ENCODE assay signal across 24 cellular contexts in genomic region chr16:57387598-57388354, GRCh38. TPM values are rescaled to one million over a fixed set of nuclear protein-coding genes. Genes with fewer than 3 reads are reported as not detected.
DNase-seq lines count a peak whose midpoint lies in the region; ATAC-seq lines count a peak whose summit lies in the region.
"Had no signal": no experiment of that assay in that cellular context is flagged by ENCODE, and none has a peak within 500 bp of the region (broad histone marks: within the 10 kb centered on the region; RNA-seq: fewer than 3 reads in every experiment).

No MANE protein-coding gene starts in this region.

- no peak for DNase-seq in activated T-cell treated with anti-CD3 and anti-CD28 coated beads, Interleukin-2, amount 50 U/mL, for 24 hours
- no peak for DNase-seq in activated T-cell treated with anti-CD3 and anti-CD28 coated beads, Interleukin-2, amount 50 U/mL, for 1 hour
- DNase-seq in H7 (peak; percentile 13), T-helper 17 cell (no peak), caudate nucleus (lab: John Stamatoyannopoulos, UW) (no peak), DMS53 (lab: John Stamatoyannopoulos, UW) (no peak)
- DNase-seq in stimulated activated effector memory CD8-positive, alpha-beta T cell treated with anti-CD3 and anti-CD28 coated beads, Interleukin-12 subunit alpha, Interleukin-12 subunit beta, amount 100 ng/mL, for 72 hours (ENCODE audit: low spot score in 2 of 2), result no peak
- DNase-seq: CD8-positive, alpha-beta T cell; effector CD8-positive, alpha-beta T cell; EL; naive thymus-derived CD4-positive, alpha-beta T cell; NCI-H2029 treated with DMSO at 0.1 percent for 48 hours; RPMI8226 had no signal

- no peak overlapping the region for H3K27ac ChIP-seq in caudate nucleus (ENCODE audit: low read depth, low read length)
- H3K27ac ChIP-seq: spleen, VCaP had no signal

- H3K4me1 Mint-ChIP-seq in activated T-cell treated with anti-CD3 and anti-CD28 coated beads, Interleukin-2, amount 50 U/mL, for 24 hours (ENCODE audit: low read depth), result peaks cover 4% of the 10 kb centered on the region
- H3K4me1 Mint-ChIP-seq in T-helper 17 cell, result peaks cover 10% of the 10 kb centered on the region
- H3K4me1 Mint-ChIP-seq in stimulated activated effector memory CD8-positive, alpha-beta T cell treated with anti-CD3 and anti-CD28 coated beads, Interleukin-12 subunit alpha, Interleukin-12 subunit beta, amount 100 ng/mL, for 72 hours, result peaks cover 18% of the 10 kb centered on the region
- H3K4me1 Mint-ChIP-seq: activated naive CD4-positive, alpha-beta T cell treated with anti-CD3 and anti-CD28 coated beads, Interleukin-2, amount 50 U/mL, for 24 hours had no signal

- H3K4me3 ChIP-seq in H7 (ENCODE audit: insufficient read depth, low read depth, low read length), result no peak overlapping the region
- H3K4me3 ChIP-seq: breast epithelium, HAP-1, spleen had no signal

- no peak overlapping the region for H3K4me3 Mint-ChIP-seq in activated T-cell treated with anti-CD3 and anti-CD28 coated beads, Interleukin-2, amount 50 U/mL, for 24 hours
- no peak overlapping the region for H3K4me3 Mint-ChIP-seq in T-helper 17 cell
- peak overlapping the region; percentile 24 for H3K4me3 Mint-ChIP-seq in stimulated activated effector memory CD8-positive, alpha-beta T cell treated with anti-CD3 and anti-CD28 coated beads, Interleukin-12 subunit alpha, Interleukin-12 subunit beta, amount 100 ng/mL, for 72 hours
- H3K4me3 Mint-ChIP-seq: activated naive CD4-positive, alpha-beta T cell treated with anti-CD3 and anti-CD28 coated beads, Interleukin-2, amount 50 U/mL, for 24 hours; CD8-positive, alpha-beta T cell; naive thymus-derived CD4-positive, alpha-beta T cell had no signal

- no peaks in the 10 kb centered on the region for H3K36me3 Mint-ChIP-seq in activated T-cell treated with anti-CD3 and anti-CD28 coated beads, Interleukin-2, amount 50 U/mL, for 24 hours (ENCODE audit: low read depth)
- H3K36me3 Mint-ChIP-seq in T-helper 17 cell (ENCODE audit: low read depth), result no peaks in the 10 kb centered on the region
- H3K36me3 Mint-ChIP-seq in stimulated activated effector memory CD8-positive, alpha-beta T cell treated with anti-CD3 and anti-CD28 coated beads, Interleukin-12 subunit alpha, Interleukin-12 subunit beta, amount 100 ng/mL, for 72 hours, result no peaks in the 10 kb centered on the region
- H3K36me3 Mint-ChIP-seq: activated naive CD4-positive, alpha-beta T cell treated with anti-CD3 and anti-CD28 coated beads, Interleukin-2, amount 50 U/mL, for 24 hours; CD8-positive, alpha-beta T cell; naive thymus-derived CD4-positive, alpha-beta T cell had no signal

- H3K9me3 Mint-ChIP-seq in activated T-cell treated with anti-CD3 and anti-CD28 coated beads, Interleukin-2, amount 50 U/mL, for 24 hours, result no peaks in the 10 kb centered on the region
- H3K9me3 Mint-ChIP-seq in stimulated activated effector memory CD8-positive, alpha-beta T cell treated with anti-CD3 and anti-CD28 coated beads, Interleukin-12 subunit alpha, Interleukin-12 subunit beta, amount 100 ng/mL, for 72 hours, result no peaks in the 10 kb centered on the region
- H3K9me3 Mint-ChIP-seq: activated naive CD4-positive, alpha-beta T cell treated with anti-CD3 and anti-CD28 coated beads, Interleukin-2, amount 50 U/mL, for 24 hours; CD8-positive, alpha-beta T cell; naive thymus-derived CD4-positive, alpha-beta T cell had no signal

- no peaks in the 10 kb centered on the region for H3K9me3 ChIP-seq in T-helper 17 cell (ENCODE audit: control insufficient read depth, low read length, poor library complexity, severe bottlenecking)
- H3K9me3 ChIP-seq: breast epithelium, HAP-1, spleen had no signal

- ATAC-seq in T-helper 17 cell, result no peak
- peak; percentile 63 for ATAC-seq in stimulated activated effector memory CD8-positive, alpha-beta T cell treated with anti-CD3 and anti-CD28 coated beads, Interleukin-12 subunit alpha, Interleukin-12 subunit beta, amount 100 ng/mL, for 72 hours
- no peak for ATAC-seq in GM18858 (IDR thresholded peaks at IDR 0.05; ENCODE audit: unreplicated experiment)
- ATAC-seq: CD8-positive, alpha-beta T cell had no signal

- no peaks in the 10 kb centered on the region for H3K36me3 ChIP-seq in H7 (replicated peaks; ENCODE audit: control insufficient read depth, insufficient read depth, low read length)
- H3K36me3 ChIP-seq: breast epithelium, HAP-1, spleen had no signal

- H3K27me3 Mint-ChIP-seq in activated T-cell treated with anti-CD3 and anti-CD28 coated beads, Interleukin-2, amount 50 U/mL, for 24 hours, result peaks cover 3% of the 10 kb centered on the region
- H3K27me3 Mint-ChIP-seq in T-helper 17 cell, result peaks cover 22% of the 10 kb centered on the region
- H3K27me3 Mint-ChIP-seq: activated naive CD4-positive, alpha-beta T cell treated with anti-CD3 and anti-CD28 coated beads, Interleukin-2, amount 50 U/mL, for 24 hours had no signal

- no peaks in the 10 kb centered on the region for H3K27me3 ChIP-seq in H7 (ENCODE audit: control insufficient read depth, insufficient read depth, low read length)
- H3K27me3 ChIP-seq: breast epithelium, spleen had no signal

- H3K27ac Mint-ChIP-seq in activated T-cell treated with anti-CD3 and anti-CD28 coated beads, Interleukin-2, amount 50 U/mL, for 24 hours, result peak overlapping the region; percentile 29
- H3K27ac Mint-ChIP-seq in T-helper 17 cell, result peak overlapping the region; percentile 41
- H3K27ac Mint-ChIP-seq in stimulated activated effector memory CD8-positive, alpha-beta T cell treated with anti-CD3 and anti-CD28 coated beads, Interleukin-12 subunit alpha, Interleukin-12 subunit beta, amount 100 ng/mL, for 72 hours, result peak overlapping the region; percentile 64
- H3K27ac Mint-ChIP-seq: activated naive CD4-positive, alpha-beta T cell treated with anti-CD3 and anti-CD28 coated beads, Interleukin-2, amount 50 U/mL, for 24 hours; CD8-positive, alpha-beta T cell; naive thymus-derived CD4-positive, alpha-beta T cell had no signal

RNA-seq across cellular contexts. Expression of gene CX3CL1, which starts 15.5 kb away (rescaled TPM):
- total RNA-seq in H7 (2014; rRNA removed; shearing (Covaris generic)), result 0.67 and 2.1 TPM in 2 replicates
- total RNA-seq in T-helper 17 cell, result not detected
- total RNA-seq: CD8-positive, alpha-beta T cell; MCF 10A; naive thymus-derived CD4-positive, alpha-beta T cell had no signal

RNA-seq across cellular contexts. Expression of gene CCL17, which starts 16.8 kb away (rescaled TPM):
- total RNA-seq in H7 (2014; rRNA removed; shearing (Covaris generic)), result not detected in 2 replicates
- not detected for total RNA-seq in T-helper 17 cell
- total RNA-seq: breast epithelium; CD8-positive, alpha-beta T cell; HT1080; MCF 10A; progenitor cell of endocrine pancreas; subcutaneous adipose tissue had no signal

RNA-seq across cellular contexts. Expression of gene CCL22, which starts 29.2 kb away (rescaled TPM):
- total RNA-seq in H7 (2014; rRNA removed; shearing (Covaris generic)), result not detected in 2 replicates
- not detected for total RNA-seq in T-helper 17 cell
- total RNA-seq: A172; CD8-positive, alpha-beta T cell; HT1080; MCF 10A; progenitor cell of endocrine pancreas had no signal

RNA-seq across cellular contexts. Expression of gene CIAPIN1, which starts 59.4 kb away (rescaled TPM):
- 114 and 134 TPM in 2 replicates for total RNA-seq in H7 (2014; rRNA removed; shearing (Covaris generic))
- 10 to 100 TPM; 19.3 to 35.0 TPM for total RNA-seq in T-helper 17 cell

RNA-seq across cellular contexts. Expression of gene COQ9, which starts 59.5 kb away (rescaled TPM):
- total RNA-seq in H7 (2014; rRNA removed; shearing (Covaris generic)), result 43.3 and 59.6 TPM in 2 replicates
- total RNA-seq in T-helper 17 cell, result 10 to 100 TPM; 14.2 to 15.3 TPM
